Comparison of ENCODE assay signal across 18 cellular contexts in genomic region chr13:104683789-104684188, GRCh38.
A peak's percentile ranks its signal among the peaks of the same experiment; 100 is the strongest.
DNase-seq lines count a peak whose midpoint lies in the region; ATAC-seq and TF ChIP-seq lines count a peak whose summit lies in the region.
"Had no signal": no experiment of that assay in that cellular context is flagged by ENCODE, and none has a peak within 500 bp of the region (broad histone marks: within the 10 kb centered on the region; RNA-seq: fewer than 3 reads in every experiment).

No MANE protein-coding gene starts in this region.

- no peak for TF ChIP-seq CTCF in astrocyte of the spinal cord (IDR thresholded peaks at IDR 0.05; ENCODE audit: low read depth, low read length)

- no peak for TF ChIP-seq EP300 in Ishikawa (IDR thresholded peaks at IDR 0.05; ENCODE audit: borderline replicate concordance)

- intact Hi-C loops in activated CD4-positive, alpha-beta T cell treated with anti-CD3 and anti-CD28 coated beads for 36 hours (cut with DNase I, micrococcal nuclease): no loop called here

- POLR2A ChIA-PET in activated CD4-positive, alpha-beta T cell treated with anti-CD3 and anti-CD28 coated beads for 36 hours (lab: Charles Lee): no interaction called here

- H3K4me3 ChIP-seq in astrocyte of the spinal cord (ENCODE audit: low read depth, low read length): no peak overlapping the region

- no peaks in the 10 kb centered on the region for H3K4me1 Mint-ChIP-seq in activated CD4-positive, alpha-beta T cell treated with anti-CD3 and anti-CD28 coated beads for 36 hours
- H3K4me1 Mint-ChIP-seq: CD14-positive monocyte had no signal

- in situ Hi-C loops in G401 (cut with HindIII; ENCODE audit: low sequenced_read_pairs) (no loop called here), astrocyte of the spinal cord (cut with HindIII; ENCODE audit: low sequenced_read_pairs) (no loop called here), KBM-7 (cut with MboI; ENCODE audit: low pct_unique_long_range_greater_than_20kb, low sequenced_read_pairs) (no loop called here)

- H3K9me3 Mint-ChIP-seq in activated CD4-positive, alpha-beta T cell treated with anti-CD3 and anti-CD28 coated beads for 36 hours (ENCODE audit: low read depth): no peaks in the 10 kb centered on the region

- no peak for TF ChIP-seq RAD21 in Ishikawa (IDR thresholded peaks at IDR 0.05; ENCODE audit: low read depth)

- no peaks in the 10 kb centered on the region for H3K27me3 Mint-ChIP-seq in activated CD4-positive, alpha-beta T cell treated with anti-CD3 and anti-CD28 coated beads for 36 hours

- CTCF ChIA-PET in activated CD4-positive, alpha-beta T cell treated with anti-CD3 and anti-CD28 coated beads for 36 hours (lab: Charles Lee): no interaction called here

- no peak overlapping the region for H3K4me3 Mint-ChIP-seq in activated CD4-positive, alpha-beta T cell treated with anti-CD3 and anti-CD28 coated beads for 36 hours
- H3K4me3 Mint-ChIP-seq: CD14-positive monocyte had no signal

- DNase-seq in G401 (ENCODE audit: low spot score): peak; percentile 9
- peak; percentile 2 for DNase-seq in astrocyte of the spinal cord (ENCODE audit: low read depth, low spot score)
- DNase-seq in left kidney (ENCODE audit: low read depth, low spot score): peak; percentile 59
- DNase-seq in KBM-7: no peak
- no peak for DNase-seq in putamen (ENCODE audit: low spot score)
- DNase-seq in activated CD4-positive, alpha-beta T cell treated with anti-CD3 and anti-CD28 coated beads for 36 hours: no peak
- DNase-seq: GF-D8, MV-4-11, NCI-H187, NCI-H2107, NCI-H510A treated with DMSO at 0.1 percent for 48 hours, NCI-H774, RPMI8226, SHP77 treated with DMSO at 0.1 percent for 48 hours, SK-N-SH had no signal

- H3K27ac Mint-ChIP-seq in activated CD4-positive, alpha-beta T cell treated with anti-CD3 and anti-CD28 coated beads for 36 hours: no peak overlapping the region
- H3K27ac Mint-ChIP-seq: CD14-positive monocyte had no signal

- ATAC-seq in GM18861 (IDR thresholded peaks at IDR 0.05; ENCODE audit: unreplicated experiment): no peak
- no peak for ATAC-seq in activated CD4-positive, alpha-beta T cell treated with anti-CD3 and anti-CD28 coated beads for 36 hours

- H3K36me3 Mint-ChIP-seq in activated CD4-positive, alpha-beta T cell treated with anti-CD3 and anti-CD28 coated beads for 36 hours (ENCODE audit: low read depth): no peaks in the 10 kb centered on the region
- H3K36me3 Mint-ChIP-seq: CD14-positive monocyte had no signal

TF ChIP-seq in Ishikawa, 13 proteins besides CTCF, POLR2A, EP300 and RAD21:
- peak; percentile 81 for TF ChIP-seq REST (IDR thresholded peaks at IDR 0.05; ENCODE audit: low read depth)
- TF ChIP-seq ZBTB7A (IDR thresholded peaks at IDR 0.05; ENCODE audit: low read depth): no peak
TF ChIP-seq in Ishikawa: peak in this region for 1.

Comparison
In these comparisons a context has a peak if more than half of its experiments do, and no peak if none do; other contexts are left out.
1. DNase-seq: peak in G401 (single experiment), astrocyte of the spinal cord (single experiment) and left kidney (single experiment); none in KBM-7 (single experiment), putamen (single experiment) and activated CD4-positive, alpha-beta T cell treated with anti-CD3 and anti-CD28 coated beads for 36 hours (single experiment).